ENCODE assay signal across 9 cellular contexts in the genomic region with DNA sequence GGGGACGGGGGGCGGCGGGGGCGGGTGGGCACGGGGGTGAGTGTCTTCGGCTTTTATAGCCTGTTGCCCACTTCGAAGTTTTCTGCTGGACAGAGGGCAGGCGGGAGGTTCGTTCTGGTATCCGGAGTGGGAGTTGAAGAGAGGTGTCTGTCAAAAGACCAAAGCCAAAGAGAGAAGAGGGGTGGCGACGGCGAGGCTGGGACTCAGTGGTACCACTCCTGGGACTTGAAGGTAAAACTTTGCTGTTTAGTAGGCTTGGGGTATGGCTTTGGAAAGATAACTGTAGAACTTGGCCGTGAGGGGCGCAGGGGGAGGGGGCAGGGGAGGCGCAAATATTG.
A peak's percentile ranks its signal among the peaks of the same experiment; 100 is the strongest.
DNase-seq lines count a peak whose midpoint lies in the region; ATAC-seq and TF ChIP-seq lines count a peak whose summit lies in the region.
"Had no signal": no experiment of that assay in that cellular context is flagged by ENCODE, and none has a peak within 500 bp of the region (broad histone marks: within the 10 kb centered on the region; RNA-seq: fewer than 3 reads in every experiment).

No MANE protein-coding gene starts in this region.

- DNase-seq in GM10266 (ENCODE audit: extremely low spot score) (peak; percentile 9), WERI-Rb-1 (no peak), left ventricle myocardium superior (peak; percentile 41), prostate gland (ENCODE audit: low spot score) (no peak), OCI-M2 (lab: John Stamatoyannopoulos, UW; ENCODE audit: unreplicated experiment) (no peak), HPDE6-E6E7 (ENCODE audit: extremely low spot score) (no peak)
- DNase-seq: IMR-90 had no signal

- no peak for TF ChIP-seq CTCF in GM10266 (IDR thresholded peaks at IDR 0.05; ENCODE audit: control insufficient read depth, insufficient read depth, low read depth, missing control alignments)
- no peak for TF ChIP-seq CTCF in WERI-Rb-1 (IDR thresholded peaks at IDR 0.05; ENCODE audit: low read depth, low read length)
- TF ChIP-seq CTCF in prostate gland (IDR thresholded peaks at IDR 0.05), result no peak

- WGBS in prostate gland, result 8% methylated on average over 16 of the region's 16 CpGs

- H3K36me3 ChIP-seq in WERI-Rb-1 (no peaks in the 10 kb centered on the region), prostate gland (no peaks in the 10 kb centered on the region)

- intact Hi-C loops in left ventricle myocardium superior (cut with micrococcal nuclease) (no loop called here), prostate gland (cut with DNase I) (loop anchor here (5.0 to 10.0 kb wide), 3 partner anchors 98 to 293 kb away; no protein-coding TSS in a partner anchor)

- H3K9me3 ChIP-seq in WERI-Rb-1 (ENCODE audit: severe bottlenecking) (no peaks in the 10 kb centered on the region), prostate gland (no peaks in the 10 kb centered on the region)

- H3K4me1 ChIP-seq in prostate gland (replicated peaks), result no peaks in the 10 kb centered on the region

- TF ChIP-seq POLR2A in prostate gland (IDR thresholded peaks at IDR 0.05), result no peak

- ATAC-seq in left ventricle myocardium superior (peak; percentile 43), GM19328 (IDR thresholded peaks at IDR 0.05; ENCODE audit: unreplicated experiment) (no peak), GM21390 (IDR thresholded peaks at IDR 0.05; ENCODE audit: unreplicated experiment) (no peak)

- no peak overlapping the region for H3K27ac ChIP-seq in WERI-Rb-1
- no peak overlapping the region for H3K27ac ChIP-seq in prostate gland

- peaks cover 12% of the 10 kb centered on the region for H3K27me3 ChIP-seq in WERI-Rb-1 (ENCODE audit: insufficient read depth, low read depth, severe bottlenecking)
- H3K27me3 ChIP-seq in prostate gland (replicated peaks; ENCODE audit: insufficient read depth), result no peaks in the 10 kb centered on the region

- H3K4me3 ChIP-seq in WERI-Rb-1 (ENCODE audit: low read depth, low read length), result peak overlapping the region; percentile 59; the same call in 1 of the 2 replicates
- peak overlapping the region; percentile 27 to 39 for H3K4me3 ChIP-seq in prostate gland

Comparison
In these comparisons a context has a peak if more than half of its experiments do, and no peak if none do; other contexts are left out.
1. DNase-seq: peak in GM10266 (single experiment) and left ventricle myocardium superior (single experiment); none in WERI-Rb-1 (single experiment), prostate gland (single experiment), OCI-M2 (single experiment) and HPDE6-E6E7 (single experiment).